Comparison of ENCODE assay signal across 1 cellular context in genomic region chr17:1229354-1229890, GRCh38.
TF ChIP-seq lines count a peak whose summit lies in the region.

No MANE protein-coding gene starts in this region.

TF ChIP-seq in HepG2, 621 proteins besides CTCF, POLR2A, EP300 and RAD21 (continues in another document):
- TF ChIP-seq ZNF816 (CRISPR knock-in tag; IDR thresholded peaks at IDR 0.05; ENCODE audit: borderline replicate concordance) = no peak
- peak; percentile 24 for TF ChIP-seq HNRNPLL (IDR thresholded peaks at IDR 0.05; ENCODE audit: low read depth, low read length, poor library complexity, severe bottlenecking)
- no peak for TF ChIP-seq U2AF2 (IDR thresholded peaks at IDR 0.05; ENCODE audit: low read depth, low read length)
- peak; percentile 41; the same call in 1 of the 2 replicates for TF ChIP-seq GABPB1 (CRISPR knock-in tag; IDR thresholded peaks at IDR 0.05)
- no peak for TF ChIP-seq ZNF337 (CRISPR knock-in tag; IDR thresholded peaks at IDR 0.05; ENCODE audit: borderline replicate concordance, low read depth)
- peak; percentile 37; the same call in 1 of the 2 replicates for TF ChIP-seq UBTF (CRISPR knock-in tag; IDR thresholded peaks at IDR 0.05)
- TF ChIP-seq MLLT10 (CRISPR knock-in tag; IDR thresholded peaks at IDR 0.05) = no peak
- no peak for TF ChIP-seq ZNF256 (CRISPR knock-in tag; conservative IDR thresholded peaks at IDR 0.05)
- 0 out of 2 replicates have a peak, but pooled peaks have one; percentile 81 for TF ChIP-seq EZH2 (conservative IDR thresholded peaks at IDR 0.05; ENCODE audit: low read depth, low read length)
- TF ChIP-seq, protein P1, sequence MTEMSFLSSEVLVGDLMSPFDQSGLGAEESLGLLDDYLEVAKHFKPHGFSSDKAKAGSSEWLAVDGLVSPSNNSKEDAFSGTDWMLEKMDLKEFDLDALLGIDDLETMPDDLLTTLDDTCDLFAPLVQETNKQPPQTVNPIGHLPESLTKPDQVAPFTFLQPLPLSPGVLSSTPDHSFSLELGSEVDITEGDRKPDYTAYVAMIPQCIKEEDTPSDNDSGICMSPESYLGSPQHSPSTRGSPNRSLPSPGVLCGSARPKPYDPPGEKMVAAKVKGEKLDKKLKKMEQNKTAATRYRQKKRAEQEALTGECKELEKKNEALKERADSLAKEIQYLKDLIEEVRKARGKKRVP (CRISPR knock-in tag; IDR thresholded peaks at IDR 0.05) = no peak
- no peak for TF ChIP-seq ZNF484 (CRISPR knock-in tag; IDR thresholded peaks at IDR 0.05; ENCODE audit: borderline replicate concordance, low read depth)
- no peak for TF ChIP-seq DNMT1 (CRISPR knock-in tag; IDR thresholded peaks at IDR 0.05)
- TF ChIP-seq PLRG1 (conservative IDR thresholded peaks at IDR 0.05) = no peak
- no peak for TF ChIP-seq TERF1 (CRISPR knock-in tag; IDR thresholded peaks at IDR 0.05)
- TF ChIP-seq, protein P2, sequence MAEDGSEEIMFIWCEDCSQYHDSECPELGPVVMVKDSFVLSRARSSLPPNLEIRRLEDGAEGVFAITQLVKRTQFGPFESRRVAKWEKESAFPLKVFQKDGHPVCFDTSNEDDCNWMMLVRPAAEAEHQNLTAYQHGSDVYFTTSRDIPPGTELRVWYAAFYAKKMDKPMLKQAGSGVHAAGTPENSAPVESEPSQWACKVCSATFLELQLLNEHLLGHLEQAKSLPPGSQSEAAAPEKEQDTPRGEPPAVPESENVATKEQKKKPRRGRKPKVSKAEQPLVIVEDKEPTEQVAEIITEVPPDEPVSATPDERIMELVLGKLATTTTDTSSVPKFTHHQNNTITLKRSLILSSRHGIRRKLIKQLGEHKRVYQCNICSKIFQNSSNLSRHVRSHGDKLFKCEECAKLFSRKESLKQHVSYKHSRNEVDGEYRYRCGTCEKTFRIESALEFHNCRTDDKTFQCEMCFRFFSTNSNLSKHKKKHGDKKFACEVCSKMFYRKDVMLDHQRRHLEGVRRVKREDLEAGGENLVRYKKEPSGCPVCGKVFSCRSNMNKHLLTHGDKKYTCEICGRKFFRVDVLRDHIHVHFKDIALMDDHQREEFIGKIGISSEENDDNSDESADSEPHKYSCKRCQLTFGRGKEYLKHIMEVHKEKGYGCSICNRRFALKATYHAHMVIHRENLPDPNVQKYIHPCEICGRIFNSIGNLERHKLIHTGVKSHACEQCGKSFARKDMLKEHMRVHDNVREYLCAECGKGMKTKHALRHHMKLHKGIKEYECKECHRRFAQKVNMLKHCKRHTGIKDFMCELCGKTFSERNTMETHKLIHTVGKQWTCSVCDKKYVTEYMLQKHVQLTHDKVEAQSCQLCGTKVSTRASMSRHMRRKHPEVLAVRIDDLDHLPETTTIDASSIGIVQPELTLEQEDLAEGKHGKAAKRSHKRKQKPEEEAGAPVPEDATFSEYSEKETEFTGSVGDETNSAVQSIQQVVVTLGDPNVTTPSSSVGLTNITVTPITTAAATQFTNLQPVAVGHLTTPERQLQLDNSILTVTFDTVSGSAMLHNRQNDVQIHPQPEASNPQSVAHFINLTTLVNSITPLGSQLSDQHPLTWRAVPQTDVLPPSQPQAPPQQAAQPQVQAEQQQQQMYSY (CRISPR knock-in tag; IDR thresholded peaks at IDR 0.05) = no peak
- no peak for TF ChIP-seq DR1 (CRISPR knock-in tag; IDR thresholded peaks at IDR 0.05)
- TF ChIP-seq MTA1 (CRISPR knock-in tag; IDR thresholded peaks at IDR 0.05; ENCODE audit: borderline replicate concordance) = no peak
- TF ChIP-seq SMAD1 (CRISPR knock-in tag; IDR thresholded peaks at IDR 0.05; ENCODE audit: borderline replicate concordance, low read depth) = no peak
- no peak for TF ChIP-seq HIC2 (CRISPR knock-in tag; IDR thresholded peaks at IDR 0.05; ENCODE audit: low read depth)
- TF ChIP-seq ZNF687 (CRISPR knock-in tag; IDR thresholded peaks at IDR 0.05) = peak; percentile 14; the same call in 1 of the 2 replicates
- TF ChIP-seq HOXA5 (CRISPR knock-in tag; IDR thresholded peaks at IDR 0.05) = no peak
- TF ChIP-seq ZZZ3 (CRISPR knock-in tag; IDR thresholded peaks at IDR 0.05; ENCODE audit: borderline replicate concordance) = no peak
- no peak for TF ChIP-seq WIZ (CRISPR knock-in tag; IDR thresholded peaks at IDR 0.05)
- TF ChIP-seq ZNF777 (CRISPR knock-in tag; IDR thresholded peaks at IDR 0.05) = peak; percentile 63; the same call in 1 of the 2 replicates
- TF ChIP-seq NFAT5 (CRISPR knock-in tag; IDR thresholded peaks at IDR 0.05) = no peak
- TF ChIP-seq ZNF432 (CRISPR knock-in tag; IDR thresholded peaks at IDR 0.05; ENCODE audit: borderline replicate concordance) = no peak
- TF ChIP-seq, protein P3, sequence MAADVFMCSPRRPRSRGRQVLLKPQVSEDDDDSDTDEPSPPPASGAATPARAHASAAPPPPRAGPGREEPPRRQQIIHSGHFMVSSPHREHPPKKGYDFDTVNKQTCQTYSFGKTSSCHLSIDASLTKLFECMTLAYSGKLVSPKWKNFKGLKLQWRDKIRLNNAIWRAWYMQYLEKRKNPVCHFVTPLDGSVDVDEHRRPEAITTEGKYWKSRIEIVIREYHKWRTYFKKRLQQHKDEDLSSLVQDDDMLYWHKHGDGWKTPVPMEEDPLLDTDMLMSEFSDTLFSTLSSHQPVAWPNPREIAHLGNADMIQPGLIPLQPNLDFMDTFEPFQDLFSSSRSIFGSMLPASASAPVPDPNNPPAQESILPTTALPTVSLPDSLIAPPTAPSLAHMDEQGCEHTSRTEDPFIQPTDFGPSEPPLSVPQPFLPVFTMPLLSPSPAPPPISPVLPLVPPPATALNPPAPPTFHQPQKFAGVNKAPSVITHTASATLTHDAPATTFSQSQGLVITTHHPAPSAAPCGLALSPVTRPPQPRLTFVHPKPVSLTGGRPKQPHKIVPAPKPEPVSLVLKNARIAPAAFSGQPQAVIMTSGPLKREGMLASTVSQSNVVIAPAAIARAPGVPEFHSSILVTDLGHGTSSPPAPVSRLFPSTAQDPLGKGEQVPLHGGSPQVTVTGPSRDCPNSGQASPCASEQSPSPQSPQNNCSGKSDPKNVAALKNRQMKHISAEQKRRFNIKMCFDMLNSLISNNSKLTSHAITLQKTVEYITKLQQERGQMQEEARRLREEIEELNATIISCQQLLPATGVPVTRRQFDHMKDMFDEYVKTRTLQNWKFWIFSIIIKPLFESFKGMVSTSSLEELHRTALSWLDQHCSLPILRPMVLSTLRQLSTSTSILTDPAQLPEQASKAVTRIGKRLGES (CRISPR knock-in tag; IDR thresholded peaks at IDR 0.05; ENCODE audit: borderline replicate concordance) = no peak
- TF ChIP-seq ZNF510 (CRISPR knock-in tag; IDR thresholded peaks at IDR 0.05; ENCODE audit: low read depth) = no peak
- TF ChIP-seq ZNF766 (CRISPR knock-in tag; IDR thresholded peaks at IDR 0.05; ENCODE audit: borderline replicate concordance) = no peak
- no peak for TF ChIP-seq ZFP36L1 (CRISPR knock-in tag; IDR thresholded peaks at IDR 0.05)
- TF ChIP-seq NR2F2 (IDR thresholded peaks at IDR 0.05; ENCODE audit: borderline replicate concordance, low read depth) = no peak
